Comparison of ENCODE assay signal across 9 cellular contexts in genomic region chr12:51847830-51848727, GRCh38. TPM values are rescaled to one million over a fixed set of nuclear protein-coding genes. Genes with fewer than 3 reads are reported as not detected.
DNase-seq lines count a peak whose midpoint lies in the region; ATAC-seq and TF ChIP-seq lines count a peak whose summit lies in the region.
"Had no signal": no experiment of that assay in that cellular context is flagged by ENCODE, and none has a peak within 500 bp of the region (broad histone marks: within the 10 kb centered on the region; RNA-seq: fewer than 3 reads in every experiment).

TSS of gene FIGNL2 (minus strand) at chr12:51848718. CDS start at chr12:51822413, 26,305 bp downstream.

- POLR2A ChIA-PET in PC-9 (lab: Charles Lee; ENCODE audit: unreplicated experiment) = no interaction called here

- no peak for DNase-seq in activated T-cell treated with anti-CD3 and anti-CD28 coated beads, Interleukin-2, amount 50 U/mL, for 72 hours
- DNase-seq in activated T-cell treated with anti-CD3 and anti-CD28 coated beads, Interleukin-2, amount 50 U/mL, for 48 hours = no peak
- no peak for DNase-seq in effector memory CD8-positive, alpha-beta T cell
- DNase-seq in uterus (no peak), PC-9 (no peak), cortex of kidney (lab: John Stamatoyannopoulos, UW) (no peak)

- peaks cover 24% of the 10 kb centered on the region for H3K27me3 ChIP-seq in muscle layer of duodenum (ENCODE audit: low read depth, low read length)
- H3K27me3 ChIP-seq in uterus = no peaks in the 10 kb centered on the region
- peaks cover 79% of the 10 kb centered on the region for H3K27me3 ChIP-seq in PC-9 (ENCODE audit: insufficient read depth, low read depth)

- H3K36me3 ChIP-seq in muscle layer of duodenum (ENCODE audit: control insufficient read depth in 1 of 2, insufficient read depth in 2 of 2, low read length in 2 of 2) = no peaks in the 10 kb centered on the region
- no peaks in the 10 kb centered on the region for H3K36me3 ChIP-seq in uterus
- no peaks in the 10 kb centered on the region for H3K36me3 ChIP-seq in PC-9 (ENCODE audit: low read depth)

- peak in 1 of 2 donors; percentile 21 for ATAC-seq in activated T-cell treated with anti-CD3 and anti-CD28 coated beads, Interleukin-2, amount 50 U/mL, for 72 hours (replicated peaks in 1 of 2)
- ATAC-seq in effector memory CD8-positive, alpha-beta T cell (replicated peaks) = no peak
- ATAC-seq in HG02981 (IDR thresholded peaks at IDR 0.05; ENCODE audit: unreplicated experiment) = no peak

- H3K4me3 ChIP-seq in muscle layer of duodenum (ENCODE audit: low read depth in 1 of 2, low read length in 2 of 2) = peak within 1 kb of the TSS; percentile 16 to 74
- H3K4me3 ChIP-seq in uterus = peak within 1 kb of the TSS; percentile 38 to 52
- no peak within 1 kb of the TSS for H3K4me3 ChIP-seq in PC-9

- no peak within 1 kb of the TSS for H3K27ac Mint-ChIP-seq in activated T-cell treated with anti-CD3 and anti-CD28 coated beads, Interleukin-2, amount 50 U/mL, for 72 hours
- H3K27ac Mint-ChIP-seq in effector memory CD8-positive, alpha-beta T cell = no peak within 1 kb of the TSS

- H4K20me1 ChIP-seq in PC-9 (ENCODE audit: insufficient read depth) = no peaks in the 10 kb centered on the region

- no peak within 1 kb of the TSS for H3K27ac ChIP-seq in muscle layer of duodenum (ENCODE audit: low read length)
- H3K27ac ChIP-seq in uterus = peak within 1 kb of the TSS; percentile 72 to 85
- H3K27ac ChIP-seq in PC-9 = no peak within 1 kb of the TSS
- H3K27ac ChIP-seq: HL-60 had no signal

- CTCF ChIA-PET in PC-9 (lab: Charles Lee) = no interaction called here

- no peak within 1 kb of the TSS for H3K4me2 ChIP-seq in PC-9

- TF ChIP-seq CTCF in uterus (IDR thresholded peaks at IDR 0.05) (no peak), PC-9 (conservative IDR thresholded peaks at IDR 0.05) (no peak)

- BruUV-seq in PC-9 (replicated peaks; lab: Mats Ljungman, UMichigan) = no TSS peak

- no peaks in the 10 kb centered on the region for H3K9me2 ChIP-seq in PC-9 (ENCODE audit: insufficient read depth)

- H3K27me3 Mint-ChIP-seq in activated T-cell treated with anti-CD3 and anti-CD28 coated beads, Interleukin-2, amount 50 U/mL, for 72 hours (ENCODE audit: low read depth) = peaks cover 44% of the 10 kb centered on the region
- peaks cover 50 to 75% of the 10 kb centered on the region in 2 donors for H3K27me3 Mint-ChIP-seq in effector memory CD8-positive, alpha-beta T cell

- H3K4me3 Mint-ChIP-seq in activated T-cell treated with anti-CD3 and anti-CD28 coated beads, Interleukin-2, amount 50 U/mL, for 72 hours = peak within 1 kb of the TSS; percentile 68 to 74
- H3K4me3 Mint-ChIP-seq in effector memory CD8-positive, alpha-beta T cell = peak within 1 kb of the TSS; percentile 63 to 78

- H3K4me1 ChIP-seq in muscle layer of duodenum (ENCODE audit: control insufficient read depth in 1 of 2, insufficient read depth in 2 of 2, low read length in 2 of 2) (peaks cover 4 to 30% of the 10 kb centered on the region in 2 donors), uterus (peaks cover 0 to 8% of the 10 kb centered on the region in 2 donors), PC-9 (replicated peaks; ENCODE audit: insufficient read depth) (no peaks in the 10 kb centered on the region)

- H3K4me1 Mint-ChIP-seq in activated T-cell treated with anti-CD3 and anti-CD28 coated beads, Interleukin-2, amount 50 U/mL, for 72 hours (ENCODE audit: low read depth) = peaks cover 17% of the 10 kb centered on the region
- peaks cover 5 to 13% of the 10 kb centered on the region in 2 donors for H3K4me1 Mint-ChIP-seq in effector memory CD8-positive, alpha-beta T cell (ENCODE audit: low read depth in 2 of 2)

- no peaks in the 10 kb centered on the region for H3K79me2 ChIP-seq in PC-9 (ENCODE audit: low read depth)

- intact Hi-C loops in uterus (cut with DNase I; ENCODE audit: low total_unique reads) = no loop called here
- intact Hi-C loops in PC-9 (cut with micrococcal nuclease; ENCODE audit: unreplicated experiment) = no loop called here

- no peaks in the 10 kb centered on the region for H3K9me3 ChIP-seq in muscle layer of duodenum (ENCODE audit: control insufficient read depth in 1 of 2, low read length in 2 of 2)
- no peaks in the 10 kb centered on the region for H3K9me3 ChIP-seq in uterus
- H3K9me3 ChIP-seq in PC-9 (ENCODE audit: insufficient read depth, low read depth) = no peaks in the 10 kb centered on the region

- H3K36me3 Mint-ChIP-seq in activated T-cell treated with anti-CD3 and anti-CD28 coated beads, Interleukin-2, amount 50 U/mL, for 72 hours (ENCODE audit: insufficient read depth in 2 of 2) = no peaks in the 10 kb centered on the region
- H3K36me3 Mint-ChIP-seq in effector memory CD8-positive, alpha-beta T cell (ENCODE audit: insufficient read depth) = no peaks in the 10 kb centered on the region

- H3K9me3 Mint-ChIP-seq in activated T-cell treated with anti-CD3 and anti-CD28 coated beads, Interleukin-2, amount 50 U/mL, for 72 hours = no peaks in the 10 kb centered on the region
- H3K9me3 Mint-ChIP-seq in effector memory CD8-positive, alpha-beta T cell = no peaks in the 10 kb centered on the region

- TF ChIP-seq POLR2A in uterus (IDR thresholded peaks at IDR 0.05) = peak in 1 of 2 donors; percentile 9

- H3F3A ChIP-seq in PC-9 (ENCODE audit: insufficient read depth, low read depth) = no peaks in the 10 kb centered on the region

- H2AFZ ChIP-seq in PC-9 = no peak within 1 kb of the TSS

RNA-seq across cellular contexts. Expression of gene FIGNL2, which starts in this region (rescaled TPM):
- under 1 TPM; 0.86 TPM for total RNA-seq in activated T-cell treated with anti-CD3 and anti-CD28 coated beads, Interleukin-2, amount 50 U/mL, for 72 hours
- total RNA-seq in uterus = 1 to 10 TPM in 2 of 4 donors, not detected in 2; 1.7 to 2.7 TPM
- total RNA-seq in PC-9 (2021) = not detected in 2 replicates

Comparison
In these comparisons a context has a peak if more than half of its experiments do, and no peak if none do; other contexts are left out.
1. H3K27ac ChIP-seq: peak in uterus (2 of 2); none in muscle layer of duodenum (single experiment) and PC-9 (single experiment).